Comparison of ENCODE assay signal across 14 cellular contexts in genomic region chr9:116842658-116843057, GRCh38.
A peak's percentile ranks its signal among the peaks of the same experiment; 100 is the strongest.
DNase-seq lines count a peak whose midpoint lies in the region; ATAC-seq and TF ChIP-seq lines count a peak whose summit lies in the region.
"Had no signal": no experiment of that assay in that cellular context is flagged by ENCODE, and none has a peak within 500 bp of the region (broad histone marks: within the 10 kb centered on the region; RNA-seq: fewer than 3 reads in every experiment).

No MANE protein-coding gene starts in this region.

- H3K9me3 Mint-ChIP-seq in neural crest cell: no peaks in the 10 kb centered on the region
- H3K9me3 Mint-ChIP-seq: activated T-cell treated with anti-CD3 and anti-CD28 coated beads, Interleukin-2, amount 50 U/mL, for 24 hours; CD4-positive, alpha-beta T cell had no signal

- H3K9me3 ChIP-seq in WERI-Rb-1 (ENCODE audit: severe bottlenecking): no peaks in the 10 kb centered on the region
- H3K9me3 ChIP-seq: adrenal gland, Peyer's patch had no signal

- no peaks in the 10 kb centered on the region for H3K4me1 Mint-ChIP-seq in neural crest cell

- no peaks in the 10 kb centered on the region for H3K27me3 ChIP-seq in H7 (ENCODE audit: control insufficient read depth, insufficient read depth, low read length)
- no peaks in the 10 kb centered on the region for H3K27me3 ChIP-seq in WERI-Rb-1 (ENCODE audit: insufficient read depth, low read depth, severe bottlenecking)
- H3K27me3 ChIP-seq: adrenal gland, Peyer's patch had no signal

- no peaks in the 10 kb centered on the region for H3K36me3 ChIP-seq in H7 (replicated peaks; ENCODE audit: control insufficient read depth, insufficient read depth, low read length)
- H3K36me3 ChIP-seq in WERI-Rb-1: peaks cover 14% of the 10 kb centered on the region
- H3K36me3 ChIP-seq: adrenal gland, Peyer's patch had no signal

- DNase-seq in H7 (peak; percentile 85), NCI-H2107 treated with DMSO at 0.1 percent for 48 hours (lab: John Stamatoyannopoulos, UW; ENCODE audit: unreplicated experiment) (peak; percentile 83), WERI-Rb-1 (peak; percentile 91), neural crest cell (ENCODE audit: low read depth, low spot score) (no peak), NAMALWA (ENCODE audit: low spot score) (no peak), left lobe of liver (ENCODE audit: low spot score) (no peak)
- no peak for DNase-seq in activated CD4-positive, alpha-beta T cell treated with anti-CD3 and anti-CD28 coated beads for 48 hours
- DNase-seq: activated CD4-positive, alpha-beta T cell treated with anti-CD3 and anti-CD28 coated beads for 4 hours; activated T-cell treated with anti-CD3 and anti-CD28 coated beads, Interleukin-2, amount 50 U/mL, for 24 hours; adrenal gland; CD4-positive, alpha-beta T cell; NCI-H1048; Peyer's patch had no signal

- TF ChIP-seq CTCF in WERI-Rb-1 (IDR thresholded peaks at IDR 0.05; ENCODE audit: low read depth, low read length) (peak; percentile 80), neural crest cell (conservative IDR thresholded peaks at IDR 0.05) (peak; percentile 35)

- no peak overlapping the region for H3K27ac Mint-ChIP-seq in neural crest cell (ENCODE audit: unreplicated experiment)
- H3K27ac Mint-ChIP-seq: activated T-cell treated with anti-CD3 and anti-CD28 coated beads, Interleukin-2, amount 50 U/mL, for 24 hours; CD4-positive, alpha-beta T cell had no signal

- no peak overlapping the region for H3K4me3 ChIP-seq in H7 (ENCODE audit: insufficient read depth, low read depth, low read length)
- no peak overlapping the region for H3K4me3 ChIP-seq in WERI-Rb-1 (ENCODE audit: low read depth, low read length)
- H3K4me3 ChIP-seq: adrenal gland, Peyer's patch, skin epidermis had no signal

- peaks cover 3% of the 10 kb centered on the region for H3K27me3 Mint-ChIP-seq in neural crest cell (ENCODE audit: low read depth)
- H3K27me3 Mint-ChIP-seq: activated T-cell treated with anti-CD3 and anti-CD28 coated beads, Interleukin-2, amount 50 U/mL, for 24 hours had no signal

- ATAC-seq in left lobe of liver: no peak

- no peak overlapping the region; the same call in 1 of the 2 replicates for H3K27ac ChIP-seq in WERI-Rb-1
- H3K27ac ChIP-seq: adrenal gland, Peyer's patch had no signal

- H3K36me3 Mint-ChIP-seq in neural crest cell (ENCODE audit: low read depth): no peaks in the 10 kb centered on the region

- no peak overlapping the region for H3K4me3 Mint-ChIP-seq in neural crest cell
- H3K4me3 Mint-ChIP-seq: activated T-cell treated with anti-CD3 and anti-CD28 coated beads, Interleukin-2, amount 50 U/mL, for 24 hours; CD4-positive, alpha-beta T cell had no signal

Comparison
In these comparisons a context has a peak if more than half of its experiments do, and no peak if none do; other contexts are left out.
1. DNase-seq: peak in H7 (single experiment), NCI-H2107 treated with DMSO at 0.1 percent for 48 hours (single experiment) and WERI-Rb-1 (single experiment); none in neural crest cell (single experiment), activated CD4-positive, alpha-beta T cell treated with anti-CD3 and anti-CD28 coated beads for 48 hours (single experiment), NAMALWA (single experiment) and left lobe of liver (single experiment).